ENCODE assay signal across 11 cellular contexts in the genomic region with DNA sequence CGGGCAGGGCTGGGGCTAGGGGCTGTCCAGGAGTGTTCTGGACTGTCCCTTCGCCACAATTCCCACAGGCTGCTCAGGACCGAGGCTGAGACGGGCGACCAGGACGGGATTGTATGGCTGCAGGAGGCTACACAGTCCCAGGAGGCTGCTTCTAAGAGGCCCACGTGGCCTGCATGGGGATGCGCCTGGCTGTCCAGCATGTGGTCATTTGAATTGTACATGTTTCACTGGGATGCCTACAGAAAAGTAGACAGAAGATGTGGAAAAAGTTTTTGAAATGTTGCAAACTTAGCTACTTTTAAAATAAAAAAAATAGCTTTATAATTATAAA. TPM values are rescaled to one million over a fixed set of nuclear protein-coding genes. Genes with fewer than 3 reads are reported as not detected.
A peak's percentile ranks its signal among the peaks of the same experiment; 100 is the strongest.
DNase-seq lines count a peak whose midpoint lies in the region; ATAC-seq and TF ChIP-seq lines count a peak whose summit lies in the region.
"Had no signal": no experiment of that assay in that cellular context is flagged by ENCODE, and none has a peak within 500 bp of the region (broad histone marks: within the 10 kb centered on the region; RNA-seq: fewer than 3 reads in every experiment).

No MANE protein-coding gene starts in this region.

- H3K4me3 Mint-ChIP-seq in activated CD4-positive, alpha-beta T cell treated with anti-CD3 and anti-CD28 coated beads, Interleukin-2, amount 10 ng/mL, durations not matched to agents 24 days and 14 days: no peak overlapping the region
- H3K4me3 Mint-ChIP-seq: activated naive CD4-positive, alpha-beta T cell treated with anti-CD3 and anti-CD28 coated beads, Interleukin-2, amount 50 U/mL, for 24 hours had no signal

- H2AFZ ChIP-seq in mesenchymal stem cell (ENCODE audit: low read depth, low read length): no peak overlapping the region

- H3K23ac ChIP-seq in mesenchymal stem cell (ENCODE audit: low read length in 2 of 2): peak overlapping the region in 1 of 2 experiments; percentile 98

- H3K4me2 ChIP-seq in mesenchymal stem cell (ENCODE audit: low read length, poor library complexity, severe bottlenecking): no peak overlapping the region

- H3K36me3 Mint-ChIP-seq in activated CD4-positive, alpha-beta T cell treated with anti-CD3 and anti-CD28 coated beads, Interleukin-2, amount 10 ng/mL, durations not matched to agents 24 days and 14 days (ENCODE audit: low read depth): no peaks in the 10 kb centered on the region
- H3K36me3 Mint-ChIP-seq: activated naive CD4-positive, alpha-beta T cell treated with anti-CD3 and anti-CD28 coated beads, Interleukin-2, amount 50 U/mL, for 24 hours; natural killer cell treated with Interleukin-12 subunit alpha and Interleukin-12 subunit beta and Interleukin-15 and Interleukin-18, amount 100 ng/mL, for 72 hours had no signal

- H4K91ac ChIP-seq in mesenchymal stem cell (ENCODE audit: low read length): peak overlapping the region; percentile 98

- peak overlapping the region; percentile 99 for H2BK5ac ChIP-seq in mesenchymal stem cell (ENCODE audit: low read depth, low read length, poor library complexity, severe bottlenecking)

- H3K4me3 ChIP-seq in mesenchymal stem cell (ENCODE audit: insufficient read depth in 1 of 2, low read depth in 1 of 2, low read length in 2 of 2): peak overlapping the region in 1 of 2 experiments; percentile 21
- no peak overlapping the region for H3K4me3 ChIP-seq in upper lobe of left lung

- H3K27ac Mint-ChIP-seq in activated CD4-positive, alpha-beta T cell treated with anti-CD3 and anti-CD28 coated beads, Interleukin-2, amount 10 ng/mL, durations not matched to agents 24 days and 14 days: peak overlapping the region; percentile 88
- H3K27ac Mint-ChIP-seq: activated naive CD4-positive, alpha-beta T cell treated with anti-CD3 and anti-CD28 coated beads, Interleukin-2, amount 50 U/mL, for 24 hours had no signal

- H3K18ac ChIP-seq in mesenchymal stem cell (ENCODE audit: low read depth in 1 of 2, low read length in 2 of 2): peak overlapping the region; percentile 58 to 100

- TF ChIP-seq CTCF in upper lobe of left lung (IDR thresholded peaks at IDR 0.05): no peak

- H3K79me1 ChIP-seq in mesenchymal stem cell (replicated peaks; ENCODE audit: low read length, poor library complexity, severe bottlenecking): peaks cover 1% of the 10 kb centered on the region

- H2AK5ac ChIP-seq in mesenchymal stem cell (ENCODE audit: low read length, severe bottlenecking): peak overlapping the region; percentile 99

- no peaks in the 10 kb centered on the region for H3K9me3 Mint-ChIP-seq in activated CD4-positive, alpha-beta T cell treated with anti-CD3 and anti-CD28 coated beads, Interleukin-2, amount 10 ng/mL, durations not matched to agents 24 days and 14 days
- H3K9me3 Mint-ChIP-seq: activated CD4-positive, alpha-beta memory T cell treated with anti-CD3 and anti-CD28 coated beads, Interleukin-2, amount 10 ng/mL, durations not matched to agents 7 days and 5 days; activated naive CD4-positive, alpha-beta T cell treated with anti-CD3 and anti-CD28 coated beads, Interleukin-2, amount 50 U/mL, for 24 hours; natural killer cell treated with Interleukin-12 subunit alpha and Interleukin-12 subunit beta and Interleukin-15 and Interleukin-18, amount 100 ng/mL, for 72 hours had no signal

- no peak for DNase-seq in activated CD4-positive, alpha-beta T cell treated with anti-CD3 and anti-CD28 coated beads, Interleukin-2, amount 10 ng/mL, durations not matched to agents 24 days and 14 days
- no peak for DNase-seq in activated CD4-positive, alpha-beta T cell treated with anti-CD3 and anti-CD28 coated beads, Interleukin-2, amount 50 U/mL, for 4 hours
- DNase-seq in caudate nucleus (lab: John Stamatoyannopoulos, UW) (no peak), mesenchymal stem cell (peak; percentile 51), upper lobe of left lung (peak in 1 of 2 donors; percentile 55), DMS79 (lab: John Stamatoyannopoulos, UW) (no peak), T-helper 9 cell (no peak)

- peak overlapping the region in 1 of 2 experiments; percentile 78 for H3K14ac ChIP-seq in mesenchymal stem cell (ENCODE audit: low read length in 2 of 2)

- H3K27me3 Mint-ChIP-seq in activated CD4-positive, alpha-beta T cell treated with anti-CD3 and anti-CD28 coated beads, Interleukin-2, amount 10 ng/mL, durations not matched to agents 24 days and 14 days: peaks cover 21% of the 10 kb centered on the region

- H3K4me1 ChIP-seq in mesenchymal stem cell (ENCODE audit: control insufficient read depth, insufficient read depth, low read depth, low read length) (peaks cover 28% of the 10 kb centered on the region), upper lobe of left lung (peaks cover 9 to 21% (median 15%) of the 10 kb centered on the region in 4 donors)

- peak overlapping the region; percentile 73 for H2BK15ac ChIP-seq in mesenchymal stem cell (ENCODE audit: low read depth, poor library complexity, severe bottlenecking)

- peak overlapping the region; percentile 97 to 100 for H2BK12ac ChIP-seq in mesenchymal stem cell (ENCODE audit: low read length in 2 of 2)

- no peaks in the 10 kb centered on the region for H3K9me3 ChIP-seq in mesenchymal stem cell (ENCODE audit: control insufficient read depth, low read length)
- H3K9me3 ChIP-seq in upper lobe of left lung: no peaks in the 10 kb centered on the region

- H3K27ac ChIP-seq in caudate nucleus (ENCODE audit: low read depth, low read length) (peak overlapping the region; percentile 6), mesenchymal stem cell (ENCODE audit: low read length, poor library complexity, severe bottlenecking) (peak overlapping the region; percentile 95), upper lobe of left lung (peak overlapping the region in 3 of 4 donors; percentile 47 to 61 (median 59))

- TF ChIP-seq POLR2A in upper lobe of left lung (IDR thresholded peaks at IDR 0.05): no peak

- peak overlapping the region; percentile 79 for H3K9ac ChIP-seq in mesenchymal stem cell (ENCODE audit: low read length)

- H3K27me3 ChIP-seq in mesenchymal stem cell (ENCODE audit: control insufficient read depth in 1 of 2, insufficient read depth in 1 of 2, low read length in 2 of 2): no peaks in the 10 kb centered on the region
- H3K27me3 ChIP-seq in upper lobe of left lung: no peaks in the 10 kb centered on the region

- H3K36me3 ChIP-seq in mesenchymal stem cell (ENCODE audit: control insufficient read depth in 1 of 2, insufficient read depth in 2 of 2, low read depth in 1 of 2, low read length in 2 of 2) (peaks cover 0 to 22% of the 10 kb centered on the region in 2 experiments), upper lobe of left lung (no peaks in the 10 kb centered on the region)

- peak; percentile 1 to 45 for ATAC-seq in upper lobe of left lung (ENCODE audit: low FRiP score in 2 of 2)
- ATAC-seq in HG03095 (IDR thresholded peaks at IDR 0.05; ENCODE audit: unreplicated experiment): no peak

- H3K4ac ChIP-seq in mesenchymal stem cell (ENCODE audit: low read depth in 1 of 2, low read length in 2 of 2): peak overlapping the region; percentile 93 to 94

- peaks cover 11% of the 10 kb centered on the region for H3K4me1 Mint-ChIP-seq in activated CD4-positive, alpha-beta T cell treated with anti-CD3 and anti-CD28 coated beads, Interleukin-2, amount 10 ng/mL, durations not matched to agents 24 days and 14 days
- H3K4me1 Mint-ChIP-seq: activated naive CD4-positive, alpha-beta T cell treated with anti-CD3 and anti-CD28 coated beads, Interleukin-2, amount 50 U/mL, for 24 hours had no signal

- 66% methylated on average over 7 of the region's 8 CpGs for WGBS in mesenchymal stem cell
- WGBS in upper lobe of left lung, 2 donors: 81 to 89% methylated on average over 6 to 8 of the region's 8 CpGs

- peak overlapping the region; percentile 99 for H4K8ac ChIP-seq in mesenchymal stem cell (ENCODE audit: low read length)

- intact Hi-C loops in activated CD4-positive, alpha-beta T cell treated with anti-CD3 and anti-CD28 coated beads, Interleukin-2, amount 10 ng/mL, durations not matched to agents 24 days and 14 days (cut with micrococcal nuclease): no loop called here

- no peak for TF ChIP-seq EP300 in upper lobe of left lung (IDR thresholded peaks at IDR 0.05)

- peak overlapping the region; percentile 86 for H2BK120ac ChIP-seq in mesenchymal stem cell (ENCODE audit: low read depth, low read length)

RNA-seq across cellular contexts. Expression of a gene that starts 32.6 kb away (rescaled TPM):
- 62.5 and 64.9 TPM in 2 replicates for total RNA-seq in activated CD4-positive, alpha-beta T cell treated with anti-CD3 and anti-CD28 coated beads, Interleukin-2, amount 10 ng/mL, durations not matched to agents 24 days and 14 days
- polyA plus RNA-seq in mesenchymal stem cell (2013, experiment 1 of 2): 73.3 TPM
- polyA plus RNA-seq in mesenchymal stem cell (2013, experiment 2 of 2): 74.4 TPM
- 10 to 100 TPM; 25.6 to 85.7 (median 60.6) TPM for total RNA-seq in upper lobe of left lung

Comparison
In these comparisons a context has a peak if more than half of its experiments do, and no peak if none do; other contexts are left out.
1. H3K27ac ChIP-seq: peak in every context shown above with its lines; median percentile 95 in mesenchymal stem cell; 59 in upper lobe of left lung; 6 in caudate nucleus.